ENCODE assay signal across 11 cellular contexts in genomic region chr3:72860053-72860452, GRCh38. TPM values are rescaled to one million over a fixed set of nuclear protein-coding genes. Genes with fewer than 3 reads are reported as not detected.
"Had no signal": no experiment of that assay in that cellular context is flagged by ENCODE, and none has a peak within 500 bp of the region (broad histone marks: within the 10 kb centered on the region; RNA-seq: fewer than 3 reads in every experiment).

No MANE protein-coding gene starts in this region.

- H3K4me3 ChIP-seq: GM23248, HAP-1, K562 had no signal

- H3K9me3 ChIP-seq: HAP-1 had no signal

- FAIRE-seq: HTR-8/SVneo, K562 had no signal

- DNase-seq: GM23248, GOT3, H7, HFFc6, IMR-90, KG1 had no signal

- H3K27ac ChIP-seq: GM23248 had no signal

- ATAC-seq: HCT116, K562 had no signal

- H3K4me1 ChIP-seq: HAP-1 had no signal

- H3K36me3 ChIP-seq: HAP-1 had no signal

- H3K9ac ChIP-seq: GM23248 had no signal

RNA-seq across cellular contexts. Expression of gene GXYLT2, which starts 27.8 kb away (rescaled TPM):
- total RNA-seq: HT-29 had no signal
